In the genomic region with DNA sequence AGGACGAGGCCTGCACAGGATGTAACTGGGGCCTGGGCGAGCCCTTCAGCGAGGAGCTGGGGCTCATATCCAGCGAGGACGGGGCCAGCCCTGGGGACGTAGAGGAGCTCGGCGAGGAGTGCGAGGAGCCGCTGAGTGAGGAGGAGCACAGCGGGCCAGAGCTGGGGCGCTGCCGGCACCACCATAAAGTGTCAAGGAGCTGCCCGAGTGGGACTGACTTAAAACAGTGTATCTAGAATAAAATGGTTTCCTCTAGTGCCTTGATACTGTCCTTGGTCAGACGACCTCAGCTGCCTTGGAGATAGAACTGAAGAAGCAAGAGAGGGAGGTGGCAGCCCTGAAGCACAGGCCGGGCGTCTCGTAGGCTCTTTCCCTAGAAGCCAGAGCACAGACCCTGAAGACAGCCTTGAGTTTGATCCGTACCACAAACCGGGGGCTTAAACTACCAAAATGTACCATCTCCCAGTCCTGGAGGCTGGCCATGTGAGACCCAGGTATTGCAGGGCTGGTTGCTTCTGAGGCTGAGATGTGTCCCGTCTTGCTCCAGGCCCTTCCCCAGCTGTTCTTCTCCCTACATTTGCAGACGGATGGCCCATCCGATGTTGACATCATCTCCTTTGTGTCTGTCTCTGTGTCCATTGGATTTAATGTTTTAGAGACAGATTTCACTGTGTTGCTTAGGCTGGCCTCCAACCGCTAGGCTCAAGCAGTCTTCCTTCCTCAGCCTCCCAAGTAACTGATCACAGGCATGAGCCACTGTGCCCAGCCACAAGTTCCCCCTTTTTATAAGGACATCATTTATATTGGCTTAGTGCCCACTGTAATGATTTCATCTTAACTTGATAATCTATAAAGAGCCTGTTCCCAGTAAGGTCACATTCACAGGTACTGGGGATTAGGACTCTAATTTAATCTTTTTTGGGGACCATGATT, we compare ENCODE assay signal across 13 cellular contexts. TPM values are rescaled to one million over a fixed set of nuclear protein-coding genes. Genes with fewer than 3 reads are reported as not detected.
DNase-seq lines count a peak whose midpoint lies in the region; ATAC-seq and TF ChIP-seq lines count a peak whose summit lies in the region.
"Had no signal": no experiment of that assay in that cellular context is flagged by ENCODE, and none has a peak within 500 bp of the region (broad histone marks: within the 10 kb centered on the region; RNA-seq: fewer than 3 reads in every experiment).

No MANE protein-coding gene starts in this region.

- H3K4me1 Mint-ChIP-seq in activated CD4-positive, alpha-beta T cell treated with anti-CD3 and anti-CD28 coated beads for 36 hours: peaks cover 44% of the 10 kb centered on the region
- H3K4me1 Mint-ChIP-seq in activated T-helper 2 cell treated with anti-CD3 and anti-CD28 coated beads, Interferon-gamma antibody, Interleukin-2, Interleukin-4, amounts not matched to agents 10 μg/mL and 5 μg/mL and 100 μg/mL, durations not matched to agents 14 hours and 24 hours and 36 hours (ENCODE audit: low read depth): peaks cover 34% of the 10 kb centered on the region

- H3K27ac ChIP-seq in HL-60 (replicated peaks): peak overlapping the region; percentile 21; the same call in 1 of the 2 replicates
- peak overlapping the region; percentile 22 for H3K27ac ChIP-seq in neutrophil
- H3K27ac ChIP-seq: A549, cardiac muscle cell had no signal

- POLR2A ChIA-PET in activated CD4-positive, alpha-beta T cell treated with anti-CD3 and anti-CD28 coated beads for 36 hours (lab: Charles Lee): no interaction called here

- peak overlapping the region; percentile 38 for H3K27ac Mint-ChIP-seq in activated CD4-positive, alpha-beta T cell treated with anti-CD3 and anti-CD28 coated beads for 36 hours
- H3K27ac Mint-ChIP-seq in activated T-helper 2 cell treated with anti-CD3 and anti-CD28 coated beads, Interferon-gamma antibody, Interleukin-2, Interleukin-4, amounts not matched to agents 10 μg/mL and 5 μg/mL and 100 μg/mL, durations not matched to agents 14 hours and 24 hours and 36 hours: peak overlapping the region; percentile 59

- H3K36me3 Mint-ChIP-seq in activated CD4-positive, alpha-beta T cell treated with anti-CD3 and anti-CD28 coated beads for 36 hours (ENCODE audit: low read depth): peaks cover 52% of the 10 kb centered on the region
- peaks cover 78% of the 10 kb centered on the region for H3K36me3 Mint-ChIP-seq in activated T-helper 2 cell treated with anti-CD3 and anti-CD28 coated beads, Interferon-gamma antibody, Interleukin-2, Interleukin-4, amounts not matched to agents 10 μg/mL and 5 μg/mL and 100 μg/mL, durations not matched to agents 14 hours and 24 hours and 36 hours (ENCODE audit: low read depth)

- H3K36me3 ChIP-seq in neutrophil: peaks cover 83% of the 10 kb centered on the region

- intact Hi-C loops in activated CD4-positive, alpha-beta T cell treated with anti-CD3 and anti-CD28 coated beads for 36 hours (cut with DNase I, micrococcal nuclease): no loop called here
- intact Hi-C loops in activated T-helper 2 cell treated with anti-CD3 and anti-CD28 coated beads, Interferon-gamma antibody, Interleukin-2, Interleukin-4, amounts not matched to agents 10 μg/mL and 5 μg/mL and 100 μg/mL, durations not matched to agents 14 hours and 24 hours and 36 hours (cut with micrococcal nuclease): no loop called here

- CTCF ChIA-PET in activated CD4-positive, alpha-beta T cell treated with anti-CD3 and anti-CD28 coated beads for 36 hours (lab: Charles Lee): interaction anchor here (1.8 kb wide), 1 partner anchor 14 kb away, joined by 7 read pairs; no protein-coding TSS in a partner anchor

- no peaks in the 10 kb centered on the region for H3K27me3 Mint-ChIP-seq in activated CD4-positive, alpha-beta T cell treated with anti-CD3 and anti-CD28 coated beads for 36 hours
- no peaks in the 10 kb centered on the region for H3K27me3 Mint-ChIP-seq in activated T-helper 2 cell treated with anti-CD3 and anti-CD28 coated beads, Interferon-gamma antibody, Interleukin-2, Interleukin-4, amounts not matched to agents 10 μg/mL and 5 μg/mL and 100 μg/mL, durations not matched to agents 14 hours and 24 hours and 36 hours (ENCODE audit: low read depth)

- ATAC-seq in activated CD4-positive, alpha-beta T cell treated with anti-CD3 and anti-CD28 coated beads for 36 hours: no peak
- no peak for ATAC-seq in GM19324 (IDR thresholded peaks at IDR 0.05; ENCODE audit: low FRiP score, unreplicated experiment)
- no peak for ATAC-seq in HG03097 (IDR thresholded peaks at IDR 0.05; ENCODE audit: low FRiP score, unreplicated experiment)

- H3K4me3 ChIP-seq in HL-60 (replicated peaks; ENCODE audit: insufficient read depth, low read length): no peak overlapping the region
- H3K4me3 ChIP-seq in neutrophil (ENCODE audit: low read depth in 1 of 2, low read length in 1 of 2): no peak overlapping the region
- H3K4me3 ChIP-seq: A549, cardiac muscle cell had no signal

- no peaks in the 10 kb centered on the region for H3K4me1 ChIP-seq in neutrophil (ENCODE audit: control insufficient read depth in 1 of 2, insufficient read depth in 1 of 2, low read depth in 1 of 2, low read length in 1 of 2)
- H3K4me1 ChIP-seq: A549 had no signal

- no peaks in the 10 kb centered on the region for H3K9me3 Mint-ChIP-seq in activated CD4-positive, alpha-beta T cell treated with anti-CD3 and anti-CD28 coated beads for 36 hours (ENCODE audit: low read depth)
- no peaks in the 10 kb centered on the region for H3K9me3 Mint-ChIP-seq in activated T-helper 2 cell treated with anti-CD3 and anti-CD28 coated beads, Interferon-gamma antibody, Interleukin-2, Interleukin-4, amounts not matched to agents 10 μg/mL and 5 μg/mL and 100 μg/mL, durations not matched to agents 14 hours and 24 hours and 36 hours

- DNase-seq in activated CD4-positive, alpha-beta T cell treated with anti-CD3 and anti-CD28 coated beads for 36 hours: no peak
- DNase-seq in activated CD4-positive, alpha-beta T cell treated with anti-CD3 and anti-CD28 coated beads for 48 hours: no peak
- peak in 1 of 2 experiments; percentile 38 for DNase-seq in HL-60 (ENCODE audit: low read depth in 1 of 2, low spot score in 1 of 2)
- DNase-seq in activated T-helper 2 cell treated with anti-CD3 and anti-CD28 coated beads, Interferon-gamma antibody, Interleukin-2, Interleukin-4, amounts not matched to agents 10 μg/mL and 5 μg/mL and 100 μg/mL, durations not matched to agents 14 hours and 24 hours and 36 hours (ENCODE audit: low spot score): no peak
- no peak for DNase-seq in NK-92 (lab: John Stamatoyannopoulos, UW; ENCODE audit: unreplicated experiment)
- DNase-seq: effector CD8-positive, alpha-beta T cell; NCI-H774; RPMI8226 had no signal

- no peak overlapping the region for H3K4me3 Mint-ChIP-seq in activated CD4-positive, alpha-beta T cell treated with anti-CD3 and anti-CD28 coated beads for 36 hours
- no peak overlapping the region for H3K4me3 Mint-ChIP-seq in activated T-helper 2 cell treated with anti-CD3 and anti-CD28 coated beads, Interferon-gamma antibody, Interleukin-2, Interleukin-4, amounts not matched to agents 10 μg/mL and 5 μg/mL and 100 μg/mL, durations not matched to agents 14 hours and 24 hours and 36 hours (ENCODE audit: low read depth)

- TF ChIP-seq CTCF in HL-60 (IDR thresholded peaks at IDR 0.05; ENCODE audit: insufficient read depth, low read length) (no peak), neutrophil (IDR thresholded peaks at IDR 0.05) (no peak)

- no peaks in the 10 kb centered on the region for H3K9me3 ChIP-seq in neutrophil
- H3K9me3 ChIP-seq: A549 had no signal

- H3K27me3 ChIP-seq in HL-60 (ENCODE audit: insufficient read depth, poor library complexity, severe bottlenecking) (no peaks in the 10 kb centered on the region), neutrophil (no peaks in the 10 kb centered on the region)
- H3K27me3 ChIP-seq: cardiac muscle cell had no signal

RNA-seq across cellular contexts. Expression of gene DNAJB6, which starts 35.8 kb away (rescaled TPM):
- 10 to 100 TPM; 89.9 to 92.9 TPM for total RNA-seq in activated CD4-positive, alpha-beta T cell treated with anti-CD3 and anti-CD28 coated beads for 36 hours
- total RNA-seq in activated T-helper 2 cell treated with anti-CD3 and anti-CD28 coated beads, Interferon-gamma antibody, Interleukin-2, Interleukin-4, amounts not matched to agents 10 μg/mL and 5 μg/mL and 100 μg/mL, durations not matched to agents 14 hours and 24 hours and 36 hours: 122 and 125 TPM in 2 replicates
